28 cellular contexts compared by ENCODE assay signal in genomic region chr1:111882986-111883560, GRCh38.
DNase-seq lines count a peak whose midpoint lies in the region; ATAC-seq and TF ChIP-seq lines count a peak whose summit lies in the region.
"Had no signal": no experiment of that assay in that cellular context is flagged by ENCODE, and none has a peak within 500 bp of the region (broad histone marks: within the 10 kb centered on the region; RNA-seq: fewer than 3 reads in every experiment).

No MANE protein-coding gene starts in this region.

- H3K27me3 ChIP-seq in right lobe of liver (no peaks in the 10 kb centered on the region), SK-N-SH (ENCODE audit: insufficient read depth) (peaks cover 12% of the 10 kb centered on the region)
- H3K27me3 ChIP-seq: BLaER1 treated with 17β-estradiol and CSF1 and Interleukin-3, amounts not matched to agents 10 nM and 100 nM had no signal

- no peaks in the 10 kb centered on the region for H3K9me2 ChIP-seq in SK-N-SH

- peaks cover 28% of the 10 kb centered on the region for H3K4me1 Mint-ChIP-seq in endothelial cell (ENCODE audit: unreplicated experiment)
- H3K4me1 Mint-ChIP-seq: mesothelial cell of epicardium had no signal

- H2AFZ ChIP-seq in SK-N-SH (ENCODE audit: low read depth) = no peak overlapping the region

- CTCF ChIA-PET in SK-N-SH (lab: Yijun Ruan, JAX) = no interaction called here

- POLR2A ChIA-PET in SK-N-SH (lab: Yijun Ruan, JAX) = no interaction called here

- no peak overlapping the region for H3K9ac ChIP-seq in SK-N-SH
- H3K9ac ChIP-seq: BLaER1 treated with 17β-estradiol and CSF1 and Interleukin-3, amounts not matched to agents 10 nM and 100 nM had no signal

- H4K20me1 ChIP-seq in SK-N-SH (ENCODE audit: insufficient read depth) = no peaks in the 10 kb centered on the region
- H4K20me1 ChIP-seq: BLaER1 treated with 17β-estradiol and CSF1 and Interleukin-3, amounts not matched to agents 10 nM and 100 nM had no signal

- H3K4me3 Mint-ChIP-seq in endothelial cell (ENCODE audit: unreplicated experiment) = no peak overlapping the region
- H3K4me3 Mint-ChIP-seq: mesothelial cell of epicardium; naive B cell; stimulated activated effector memory CD8-positive, alpha-beta T cell treated with anti-CD3 and anti-CD28 coated beads, Interleukin-12 subunit alpha, Interleukin-12 subunit beta, amount 100 ng/mL, for 72 hours; T-helper 1 cell treated with Interleukin-12 subunit alpha and Interleukin-12 subunit beta and Interleukin-4 antibody, amounts not matched to agents 30 μg/mL and 1 μg/mL, for 36 hours had no signal

- no peak for TF ChIP-seq POLR2A in right lobe of liver (IDR thresholded peaks at IDR 0.05)

- no peak for TF ChIP-seq EP300 in SK-N-SH (IDR thresholded peaks at IDR 0.05; ENCODE audit: borderline replicate concordance in 1 of 2, low read depth in 1 of 2, low read length in 1 of 2)

- H3K4me3 ChIP-seq in right lobe of liver (no peak overlapping the region), SK-N-SH (ENCODE audit: low read depth in 2 of 2, low read length in 1 of 2) (no peak overlapping the region)
- H3K4me3 ChIP-seq: BLaER1 treated with 17β-estradiol and CSF1 and Interleukin-3, amounts not matched to agents 10 nM and 100 nM had no signal

- H3K27ac ChIP-seq in right lobe of liver (no peak overlapping the region), SK-N-SH (ENCODE audit: low read depth in 2 of 2, low read length in 1 of 2) (no peak overlapping the region)
- H3K27ac ChIP-seq: BLaER1 treated with 17β-estradiol and CSF1 and Interleukin-3, amounts not matched to agents 10 nM and 100 nM had no signal

- H3K79me2 ChIP-seq in SK-N-SH (ENCODE audit: insufficient read depth) = no peaks in the 10 kb centered on the region

- H3K36me3 ChIP-seq in right lobe of liver = no peaks in the 10 kb centered on the region
- no peaks in the 10 kb centered on the region for H3K36me3 ChIP-seq in SK-N-SH (replicated peaks in 1 of 2; ENCODE audit: control insufficient read depth in 1 of 2, insufficient read depth in 2 of 2, low read length in 1 of 2)
- H3K36me3 ChIP-seq: BLaER1 treated with 17β-estradiol and CSF1 and Interleukin-3, amounts not matched to agents 10 nM and 100 nM had no signal

- TF ChIP-seq CTCF in endothelial cell (IDR thresholded peaks at IDR 0.05; ENCODE audit: unreplicated experiment) (no peak), omental fat pad (IDR thresholded peaks at IDR 0.05) (no peak), right lobe of liver (IDR thresholded peaks at IDR 0.05) (no peak), SK-N-SH (IDR thresholded peaks at IDR 0.05) (no peak)

- H3K36me3 Mint-ChIP-seq in endothelial cell (ENCODE audit: low read depth, unreplicated experiment) = no peaks in the 10 kb centered on the region
- H3K36me3 Mint-ChIP-seq: IgD-negative memory B cell; mesothelial cell of epicardium; naive B cell; stimulated activated effector memory CD8-positive, alpha-beta T cell treated with anti-CD3 and anti-CD28 coated beads, Interleukin-12 subunit alpha, Interleukin-12 subunit beta, amount 100 ng/mL, for 72 hours had no signal

- no peak for TF ChIP-seq RAD21 in SK-N-SH (IDR thresholded peaks at IDR 0.05; ENCODE audit: low read length)

- H3K27me3 Mint-ChIP-seq in endothelial cell (ENCODE audit: unreplicated experiment) = peaks cover 8% of the 10 kb centered on the region

- H3K4me2 ChIP-seq in SK-N-SH = no peak overlapping the region

- no peaks in the 10 kb centered on the region for H3K9me3 ChIP-seq in right lobe of liver
- no peaks in the 10 kb centered on the region for H3K9me3 ChIP-seq in SK-N-SH
- H3K9me3 ChIP-seq: BLaER1 treated with 17β-estradiol and CSF1 and Interleukin-3, amounts not matched to agents 10 nM and 100 nM had no signal

- WGBS in right lobe of liver (ENCODE audit: insufficient coverage, low coverage, low lambda C conversion rate, missing lambda C conversion rate) = 74% methylated on average over 7 of the region's 10 CpGs
- 31% methylated on average over 10 of the region's 10 CpGs for WGBS in SK-N-SH (ENCODE audit: low lambda C conversion rate)

- intact Hi-C loops in right lobe of liver (cut with DNase I) = loop anchor here in 1 of 2 donors (10.0 kb wide), 1 partner anchor 92 kb away; no protein-coding TSS in a partner anchor

- H3K9me3 Mint-ChIP-seq in endothelial cell (ENCODE audit: unreplicated experiment) = no peaks in the 10 kb centered on the region
- H3K9me3 Mint-ChIP-seq: IgD-negative memory B cell; mesothelial cell of epicardium; naive B cell; stimulated activated effector memory CD8-positive, alpha-beta T cell treated with anti-CD3 and anti-CD28 coated beads, Interleukin-12 subunit alpha, Interleukin-12 subunit beta, amount 100 ng/mL, for 72 hours; T-helper 1 cell treated with Interleukin-12 subunit alpha and Interleukin-12 subunit beta and Interleukin-4 antibody, amounts not matched to agents 30 μg/mL and 1 μg/mL, for 36 hours had no signal

- peak overlapping the region; percentile 1 for H3K27ac Mint-ChIP-seq in endothelial cell (ENCODE audit: unreplicated experiment)
- H3K27ac Mint-ChIP-seq: IgD-negative memory B cell; mesothelial cell of epicardium; stimulated activated effector memory CD8-positive, alpha-beta T cell treated with anti-CD3 and anti-CD28 coated beads, Interleukin-12 subunit alpha, Interleukin-12 subunit beta, amount 100 ng/mL, for 72 hours; T-helper 1 cell treated with Interleukin-12 subunit alpha and Interleukin-12 subunit beta and Interleukin-4 antibody, amounts not matched to agents 30 μg/mL and 1 μg/mL, for 36 hours had no signal

- H3K4me1 ChIP-seq in right lobe of liver = peaks cover 0 to 45% (median 12%) of the 10 kb centered on the region in 4 donors
- H3K4me1 ChIP-seq in SK-N-SH (ENCODE audit: control insufficient read depth in 1 of 2, insufficient read depth in 2 of 2, low read depth in 1 of 2, low read length in 1 of 2) = peaks cover 0 to 13% of the 10 kb centered on the region in 2 experiments; a peak in 1 of 4 replicates

- H3F3A ChIP-seq in SK-N-SH (replicated peaks; ENCODE audit: insufficient read depth) = no peaks in the 10 kb centered on the region

- peak; percentile 24 for ATAC-seq in omental fat pad (ENCODE audit: low FRiP score)
- ATAC-seq in right lobe of liver = no peak
- no peak for ATAC-seq in GM19463 (IDR thresholded peaks at IDR 0.05; ENCODE audit: unreplicated experiment)
- ATAC-seq: SK-N-SH treated with all-trans-retinoic acid at 6 μM for 48 hours; stimulated activated effector memory CD8-positive, alpha-beta T cell treated with anti-CD3 and anti-CD28 coated beads, Interleukin-12 subunit alpha, Interleukin-12 subunit beta, amount 100 ng/mL, for 72 hours had no signal

- DNase-seq in DMS79 treated with DMSO at 0.1 percent for 48 hours (lab: John Stamatoyannopoulos, UW) (peak; percentile 80), NCI-H2029 treated with DMSO at 0.1 percent for 48 hours (lab: John Stamatoyannopoulos, UW) (peak; percentile 17), endothelial cell (ENCODE audit: low spot score) (no peak), omental fat pad (ENCODE audit: low spot score) (no peak), right lobe of liver (no peak), UCSD-AML1 (lab: John Stamatoyannopoulos, UW; ENCODE audit: unreplicated experiment) (no peak), SK-N-SH (no peak)
- DNase-seq: activated CD4-positive, alpha-beta T cell treated with anti-CD3 and anti-CD28 coated beads, Interleukin-2, amount 50 U/mL, for 48 hours; activated CD4-positive, CD25-positive, alpha-beta regulatory T cell treated with anti-CD3 and anti-CD28 coated beads, Interleukin-2, amount 50 U/mL, for 72 hours; activated T-cell treated with anti-CD3 and anti-CD28 coated beads, Interleukin-2, amount 50 U/mL, for 48 hours; cortex of kidney; effector memory CD4-positive, alpha-beta T cell; erythroblast; foreskin fibroblast; GF-D8; HCEC 1CT; naive B cell; NCI-H1105 treated with DMSO at 0.1 percent for 48 hours; NCI-H2081; NCI-H774; occipital lobe had no signal

TF ChIP-seq in SK-N-SH, 30 proteins besides CTCF, POLR2A, EP300 and RAD21 (continues in another document):
- TF ChIP-seq TEAD4 (IDR thresholded peaks at IDR 0.05; ENCODE audit: borderline replicate concordance, insufficient read depth) (no peak), NFIC (IDR thresholded peaks at IDR 0.05; ENCODE audit: borderline replicate concordance) (no peak), CHD2 (IDR thresholded peaks at IDR 0.05; ENCODE audit: low read length, partially characterized antibody) (no peak), PBX3 (IDR thresholded peaks at IDR 0.05) (no peak), MAX (IDR thresholded peaks at IDR 0.05; ENCODE audit: low read depth) (no peak), ZBTB33 (IDR thresholded peaks at IDR 0.05; ENCODE audit: borderline replicate concordance, low read depth) (no peak), EZH2phosphoT487 (IDR thresholded peaks at IDR 0.05; ENCODE audit: borderline replicate concordance, low read depth) (no peak), RFX5 (IDR thresholded peaks at IDR 0.05; ENCODE audit: low read length) (no peak), GABPA (IDR thresholded peaks at IDR 0.05; ENCODE audit: low read depth) (no peak), FOXM1 (IDR thresholded peaks at IDR 0.05; ENCODE audit: low read depth) (no peak)

Comparison
In these comparisons a context has a peak if more than half of its experiments do, and no peak if none do; other contexts are left out.
1. DNase-seq: peak in DMS79 treated with DMSO at 0.1 percent for 48 hours (single experiment) and NCI-H2029 treated with DMSO at 0.1 percent for 48 hours (single experiment); none in endothelial cell (single experiment), omental fat pad (single experiment), right lobe of liver (0 of 3), UCSD-AML1 (single experiment) and SK-N-SH (single experiment).